In the genomic region with DNA sequence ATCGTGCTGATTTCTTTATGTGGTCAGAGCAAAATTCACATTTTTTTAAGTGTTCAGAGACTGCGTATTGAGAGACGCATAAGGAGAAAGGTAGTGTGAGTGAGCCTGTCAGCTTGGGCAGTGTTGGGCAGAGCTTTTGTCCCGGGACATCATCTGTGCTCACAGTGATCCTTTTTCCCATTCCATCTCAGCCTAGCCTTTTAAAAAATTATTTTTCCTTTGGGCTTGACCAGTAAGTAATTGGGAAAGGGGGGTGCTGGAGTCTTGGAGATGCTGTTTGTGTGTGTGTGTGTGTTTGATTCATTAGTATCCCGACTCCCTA, we compare ENCODE assay signal across 1 cellular context.
TF ChIP-seq lines count a peak whose summit lies in the region.

No MANE protein-coding gene starts in this region.

TF ChIP-seq in K562, 482 proteins besides CTCF, POLR2A, EP300 and RAD21 (continued from another document):
- TF ChIP-seq, protein P1, sequence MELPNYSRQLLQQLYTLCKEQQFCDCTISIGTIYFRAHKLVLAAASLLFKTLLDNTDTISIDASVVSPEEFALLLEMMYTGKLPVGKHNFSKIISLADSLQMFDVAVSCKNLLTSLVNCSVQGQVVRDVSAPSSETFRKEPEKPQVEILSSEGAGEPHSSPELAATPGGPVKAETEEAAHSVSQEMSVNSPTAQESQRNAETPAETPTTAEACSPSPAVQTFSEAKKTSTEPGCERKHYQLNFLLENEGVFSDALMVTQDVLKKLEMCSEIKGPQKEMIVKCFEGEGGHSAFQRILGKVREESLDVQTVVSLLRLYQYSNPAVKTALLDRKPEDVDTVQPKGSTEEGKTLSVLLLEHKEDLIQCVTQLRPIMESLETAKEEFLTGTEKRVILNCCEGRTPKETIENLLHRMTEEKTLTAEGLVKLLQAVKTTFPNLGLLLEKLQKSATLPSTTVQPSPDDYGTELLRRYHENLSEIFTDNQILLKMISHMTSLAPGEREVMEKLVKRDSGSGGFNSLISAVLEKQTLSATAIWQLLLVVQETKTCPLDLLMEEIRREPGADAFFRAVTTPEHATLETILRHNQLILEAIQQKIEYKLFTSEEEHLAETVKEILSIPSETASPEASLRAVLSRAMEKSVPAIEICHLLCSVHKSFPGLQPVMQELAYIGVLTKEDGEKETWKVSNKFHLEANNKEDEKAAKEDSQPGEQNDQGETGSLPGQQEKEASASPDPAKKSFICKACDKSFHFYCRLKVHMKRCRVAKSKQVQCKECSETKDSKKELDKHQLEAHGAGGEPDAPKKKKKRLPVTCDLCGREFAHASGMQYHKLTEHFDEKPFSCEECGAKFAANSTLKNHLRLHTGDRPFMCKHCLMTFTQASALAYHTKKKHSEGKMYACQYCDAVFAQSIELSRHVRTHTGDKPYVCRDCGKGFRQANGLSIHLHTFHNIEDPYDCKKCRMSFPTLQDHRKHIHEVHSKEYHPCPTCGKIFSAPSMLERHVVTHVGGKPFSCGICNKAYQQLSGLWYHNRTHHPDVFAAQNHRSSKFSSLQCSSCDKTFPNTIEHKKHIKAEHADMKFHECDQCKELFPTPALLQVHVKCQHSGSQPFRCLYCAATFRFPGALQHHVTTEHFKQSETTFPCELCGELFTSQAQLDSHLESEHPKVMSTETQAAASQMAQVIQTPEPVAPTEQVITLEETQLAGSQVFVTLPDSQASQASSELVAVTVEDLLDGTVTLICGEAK (IDR thresholded peaks at IDR 0.05): no peak; the same call in 1 of the 2 replicates
- TF ChIP-seq, protein P1 (CRISPR knock-in tag; IDR thresholded peaks at IDR 0.05): no peak
- TF ChIP-seq SRF (CRISPR knock-in tag; IDR thresholded peaks at IDR 0.05) (0 out of 4 replicates have a peak, but pooled peaks of 1 of the 2 experiments have one; percentile 7), POLR2AphosphoS2 (IDR thresholded peaks at IDR 0.05; ENCODE audit: low read length) (no peak), ZNF384 (IDR thresholded peaks at IDR 0.05; ENCODE audit: low read depth, low read length) (0 out of 2 replicates have a peak, but pooled peaks have one; percentile 15)
TF ChIP-seq in K562: peak in this region for 22.
